1 cellular context compared by ENCODE assay signal in the genomic region with DNA sequence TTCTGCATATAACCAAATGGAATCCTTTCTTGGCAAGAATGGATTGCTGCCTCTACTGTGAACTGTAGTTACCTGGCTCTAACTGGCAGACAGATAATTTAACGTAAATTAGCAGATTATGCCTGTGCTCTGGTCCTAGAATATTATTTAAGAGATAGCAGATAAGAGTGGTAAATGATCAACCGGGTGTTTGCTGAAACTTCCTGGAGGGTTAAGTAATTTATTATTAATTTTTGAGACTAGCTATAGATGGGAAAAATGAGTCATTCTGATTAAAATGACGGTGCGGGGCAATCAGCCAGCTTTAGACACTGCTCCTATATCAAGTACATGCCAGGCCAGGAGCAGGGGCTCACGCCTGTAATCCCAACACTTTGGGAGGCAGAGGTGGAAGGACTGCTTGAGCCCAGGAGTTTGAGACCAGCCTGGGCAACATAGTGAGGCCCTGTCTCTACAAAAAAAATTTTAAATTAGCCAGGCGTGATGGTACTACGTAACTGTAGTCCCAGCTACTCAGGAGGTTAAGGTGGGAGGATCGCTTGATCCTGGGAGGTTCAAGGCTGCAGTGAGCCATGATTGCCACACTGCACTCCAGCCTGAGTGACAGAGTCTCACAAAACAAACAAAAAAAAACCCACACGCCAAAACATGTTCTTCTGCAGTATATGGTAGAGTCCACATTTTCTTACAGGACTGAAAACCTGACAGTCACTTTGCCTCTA.
TF ChIP-seq lines count a peak whose summit lies in the region.

No MANE protein-coding gene starts in this region.

TF ChIP-seq in HepG2, 621 proteins besides CTCF, POLR2A, EP300 and RAD21 (continued from another document and continues in another):
- TF ChIP-seq, protein P1, sequence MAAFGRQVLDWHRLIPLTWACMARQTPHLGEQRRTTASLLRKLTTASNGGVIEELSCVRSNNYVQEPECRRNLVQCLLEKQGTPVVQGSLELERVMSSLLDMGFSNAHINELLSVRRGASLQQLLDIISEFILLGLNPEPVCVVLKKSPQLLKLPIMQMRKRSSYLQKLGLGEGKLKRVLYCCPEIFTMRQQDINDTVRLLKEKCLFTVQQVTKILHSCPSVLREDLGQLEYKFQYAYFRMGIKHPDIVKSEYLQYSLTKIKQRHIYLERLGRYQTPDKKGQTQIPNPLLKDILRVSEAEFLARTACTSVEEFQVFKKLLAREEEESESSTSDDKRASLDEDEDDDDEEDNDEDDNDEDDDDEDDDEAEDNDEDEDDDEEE (CRISPR knock-in tag; IDR thresholded peaks at IDR 0.05), result no peak
- TF ChIP-seq HOXD1 (CRISPR knock-in tag; IDR thresholded peaks at IDR 0.05) (peak; percentile 67; the same call in 1 of the 2 replicates), ESRRA (CRISPR knock-in tag; IDR thresholded peaks at IDR 0.05; ENCODE audit: low read depth) (peak; percentile 26; the same call in 1 of the 2 replicates), ELF3 (CRISPR knock-in tag; IDR thresholded peaks at IDR 0.05) (peak; percentile 56), MAFK (conservative IDR thresholded peaks at IDR 0.05 in 1 of 2, IDR thresholded peaks at IDR 0.05 in 1 of 2; ENCODE audit: low read length in 2 of 2) (no peak; a peak in 1 of 4 replicates), SSRP1 (CRISPR knock-in tag; IDR thresholded peaks at IDR 0.05) (0 out of 2 replicates have a peak, but pooled peaks have one; percentile 46), BRCA1 (CRISPR knock-in tag; IDR thresholded peaks at IDR 0.05) (0 out of 2 replicates have a peak, but pooled peaks have one; percentile 67), ZNF75D (CRISPR knock-in tag; IDR thresholded peaks at IDR 0.05; ENCODE audit: borderline replicate concordance) (no peak), HNRNPK (IDR thresholded peaks at IDR 0.05; ENCODE audit: low read depth, low read length, poor library complexity, severe bottlenecking) (no peak), LCORL (IDR thresholded peaks at IDR 0.05) (0 out of 2 replicates have a peak, but pooled peaks have one; percentile 9), LCORL (CRISPR knock-in tag; IDR thresholded peaks at IDR 0.05) (peak; percentile 93), ZNF207 (IDR thresholded peaks at IDR 0.05; ENCODE audit: borderline replicate concordance) (no peak), ZMAT3 (CRISPR knock-in tag; conservative IDR thresholded peaks at IDR 0.05) (peak; percentile 20; the same call in 1 of the 2 replicates), PRPF4 (IDR thresholded peaks at IDR 0.05; ENCODE audit: low read depth, low read length, poor library complexity, severe bottlenecking) (no peak), ETV5 (CRISPR knock-in tag; IDR thresholded peaks at IDR 0.05; ENCODE audit: borderline replicate concordance) (peak; percentile 73; the same call in 1 of the 2 replicates), THAP11 (CRISPR knock-in tag; IDR thresholded peaks at IDR 0.05) (peak; percentile 80), MAFG (CRISPR knock-in tag; IDR thresholded peaks at IDR 0.05) (no peak), RBM39 (IDR thresholded peaks at IDR 0.05; ENCODE audit: low read depth, low read length, poor library complexity, severe bottlenecking) (no peak)
- TF ChIP-seq, protein P2, sequence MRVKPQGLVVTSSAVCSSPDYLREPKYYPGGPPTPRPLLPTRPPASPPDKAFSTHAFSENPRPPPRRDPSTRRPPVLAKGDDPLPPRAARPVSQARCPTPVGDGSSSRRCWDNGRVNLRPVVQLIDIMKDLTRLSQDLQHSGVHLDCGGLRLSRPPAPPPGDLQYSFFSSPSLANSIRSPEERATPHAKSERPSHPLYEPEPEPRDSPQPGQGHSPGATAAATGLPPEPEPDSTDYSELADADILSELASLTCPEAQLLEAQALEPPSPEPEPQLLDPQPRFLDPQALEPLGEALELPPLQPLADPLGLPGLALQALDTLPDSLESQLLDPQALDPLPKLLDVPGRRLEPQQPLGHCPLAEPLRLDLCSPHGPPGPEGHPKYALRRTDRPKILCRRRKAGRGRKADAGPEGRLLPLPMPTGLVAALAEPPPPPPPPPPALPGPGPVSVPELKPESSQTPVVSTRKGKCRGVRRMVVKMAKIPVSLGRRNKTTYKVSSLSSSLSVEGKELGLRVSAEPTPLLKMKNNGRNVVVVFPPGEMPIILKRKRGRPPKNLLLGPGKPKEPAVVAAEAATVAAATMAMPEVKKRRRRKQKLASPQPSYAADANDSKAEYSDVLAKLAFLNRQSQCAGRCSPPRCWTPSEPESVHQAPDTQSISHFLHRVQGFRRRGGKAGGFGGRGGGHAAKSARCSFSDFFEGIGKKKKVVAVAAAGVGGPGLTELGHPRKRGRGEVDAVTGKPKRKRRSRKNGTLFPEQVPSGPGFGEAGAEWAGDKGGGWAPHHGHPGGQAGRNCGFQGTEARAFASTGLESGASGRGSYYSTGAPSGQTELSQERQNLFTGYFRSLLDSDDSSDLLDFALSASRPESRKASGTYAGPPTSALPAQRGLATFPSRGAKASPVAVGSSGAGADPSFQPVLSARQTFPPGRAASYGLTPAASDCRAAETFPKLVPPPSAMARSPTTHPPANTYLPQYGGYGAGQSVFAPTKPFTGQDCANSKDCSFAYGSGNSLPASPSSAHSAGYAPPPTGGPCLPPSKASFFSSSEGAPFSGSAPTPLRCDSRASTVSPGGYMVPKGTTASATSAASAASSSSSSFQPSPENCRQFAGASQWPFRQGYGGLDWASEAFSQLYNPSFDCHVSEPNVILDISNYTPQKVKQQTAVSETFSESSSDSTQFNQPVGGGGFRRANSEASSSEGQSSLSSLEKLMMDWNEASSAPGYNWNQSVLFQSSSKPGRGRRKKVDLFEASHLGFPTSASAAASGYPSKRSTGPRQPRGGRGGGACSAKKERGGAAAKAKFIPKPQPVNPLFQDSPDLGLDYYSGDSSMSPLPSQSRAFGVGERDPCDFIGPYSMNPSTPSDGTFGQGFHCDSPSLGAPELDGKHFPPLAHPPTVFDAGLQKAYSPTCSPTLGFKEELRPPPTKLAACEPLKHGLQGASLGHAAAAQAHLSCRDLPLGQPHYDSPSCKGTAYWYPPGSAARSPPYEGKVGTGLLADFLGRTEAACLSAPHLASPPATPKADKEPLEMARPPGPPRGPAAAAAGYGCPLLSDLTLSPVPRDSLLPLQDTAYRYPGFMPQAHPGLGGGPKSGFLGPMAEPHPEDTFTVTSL (CRISPR knock-in tag; IDR thresholded peaks at IDR 0.05; ENCODE audit: borderline replicate concordance), result peak; percentile 91; the same call in 1 of the 2 replicates
- TF ChIP-seq, protein P3, sequence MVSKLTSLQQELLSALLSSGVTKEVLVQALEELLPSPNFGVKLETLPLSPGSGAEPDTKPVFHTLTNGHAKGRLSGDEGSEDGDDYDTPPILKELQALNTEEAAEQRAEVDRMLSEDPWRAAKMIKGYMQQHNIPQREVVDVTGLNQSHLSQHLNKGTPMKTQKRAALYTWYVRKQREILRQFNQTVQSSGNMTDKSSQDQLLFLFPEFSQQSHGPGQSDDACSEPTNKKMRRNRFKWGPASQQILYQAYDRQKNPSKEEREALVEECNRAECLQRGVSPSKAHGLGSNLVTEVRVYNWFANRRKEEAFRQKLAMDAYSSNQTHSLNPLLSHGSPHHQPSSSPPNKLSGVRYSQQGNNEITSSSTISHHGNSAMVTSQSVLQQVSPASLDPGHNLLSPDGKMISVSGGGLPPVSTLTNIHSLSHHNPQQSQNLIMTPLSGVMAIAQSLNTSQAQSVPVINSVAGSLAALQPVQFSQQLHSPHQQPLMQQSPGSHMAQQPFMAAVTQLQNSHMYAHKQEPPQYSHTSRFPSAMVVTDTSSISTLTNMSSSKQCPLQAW (CRISPR knock-in tag; IDR thresholded peaks at IDR 0.05), result peak; percentile 80
- TF ChIP-seq, protein P4, sequence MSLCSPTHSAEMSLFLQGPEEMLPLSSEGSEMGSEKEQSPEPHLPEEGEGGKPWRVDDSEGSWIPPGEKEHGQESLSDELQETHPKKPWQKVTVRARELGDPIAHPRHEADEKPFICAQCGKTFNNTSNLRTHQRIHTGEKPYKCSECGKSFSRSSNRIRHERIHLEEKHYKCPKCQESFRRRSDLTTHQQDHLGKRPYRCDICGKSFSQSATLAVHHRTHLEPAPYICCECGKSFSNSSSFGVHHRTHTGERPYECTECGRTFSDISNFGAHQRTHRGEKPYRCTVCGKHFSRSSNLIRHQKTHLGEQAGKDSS (CRISPR knock-in tag; IDR thresholded peaks at IDR 0.05; ENCODE audit: borderline replicate concordance, low read depth), result peak; percentile 20; the same call in 1 of the 2 replicates
- TF ChIP-seq, protein P5, sequence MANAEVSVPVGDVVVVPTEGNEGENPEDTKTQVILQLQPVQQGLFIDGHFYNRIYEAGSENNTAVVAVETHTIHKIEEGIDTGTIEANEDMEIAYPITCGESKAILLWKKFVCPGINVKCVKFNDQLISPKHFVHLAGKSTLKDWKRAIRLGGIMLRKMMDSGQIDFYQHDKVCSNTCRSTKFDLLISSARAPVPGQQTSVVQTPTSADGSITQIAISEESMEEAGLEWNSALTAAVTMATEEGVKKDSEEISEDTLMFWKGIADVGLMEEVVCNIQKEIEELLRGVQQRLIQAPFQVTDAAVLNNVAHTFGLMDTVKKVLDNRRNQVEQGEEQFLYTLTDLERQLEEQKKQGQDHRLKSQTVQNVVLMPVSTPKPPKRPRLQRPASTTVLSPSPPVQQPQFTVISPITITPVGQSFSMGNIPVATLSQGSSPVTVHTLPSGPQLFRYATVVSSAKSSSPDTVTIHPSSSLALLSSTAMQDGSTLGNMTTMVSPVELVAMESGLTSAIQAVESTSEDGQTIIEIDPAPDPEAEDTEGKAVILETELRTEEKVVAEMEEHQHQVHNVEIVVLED (CRISPR knock-in tag; IDR thresholded peaks at IDR 0.05; ENCODE audit: borderline replicate concordance), result peak; percentile 41; the same call in 1 of the 2 replicates
- TF ChIP-seq, protein P6, sequence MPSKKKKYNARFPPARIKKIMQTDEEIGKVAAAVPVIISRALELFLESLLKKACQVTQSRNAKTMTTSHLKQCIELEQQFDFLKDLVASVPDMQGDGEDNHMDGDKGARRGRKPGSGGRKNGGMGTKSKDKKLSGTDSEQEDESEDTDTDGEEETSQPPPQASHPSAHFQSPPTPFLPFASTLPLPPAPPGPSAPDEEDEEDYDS (CRISPR knock-in tag; IDR thresholded peaks at IDR 0.05), result peak; percentile 59; the same call in 1 of the 2 replicates
- TF ChIP-seq, protein P7, sequence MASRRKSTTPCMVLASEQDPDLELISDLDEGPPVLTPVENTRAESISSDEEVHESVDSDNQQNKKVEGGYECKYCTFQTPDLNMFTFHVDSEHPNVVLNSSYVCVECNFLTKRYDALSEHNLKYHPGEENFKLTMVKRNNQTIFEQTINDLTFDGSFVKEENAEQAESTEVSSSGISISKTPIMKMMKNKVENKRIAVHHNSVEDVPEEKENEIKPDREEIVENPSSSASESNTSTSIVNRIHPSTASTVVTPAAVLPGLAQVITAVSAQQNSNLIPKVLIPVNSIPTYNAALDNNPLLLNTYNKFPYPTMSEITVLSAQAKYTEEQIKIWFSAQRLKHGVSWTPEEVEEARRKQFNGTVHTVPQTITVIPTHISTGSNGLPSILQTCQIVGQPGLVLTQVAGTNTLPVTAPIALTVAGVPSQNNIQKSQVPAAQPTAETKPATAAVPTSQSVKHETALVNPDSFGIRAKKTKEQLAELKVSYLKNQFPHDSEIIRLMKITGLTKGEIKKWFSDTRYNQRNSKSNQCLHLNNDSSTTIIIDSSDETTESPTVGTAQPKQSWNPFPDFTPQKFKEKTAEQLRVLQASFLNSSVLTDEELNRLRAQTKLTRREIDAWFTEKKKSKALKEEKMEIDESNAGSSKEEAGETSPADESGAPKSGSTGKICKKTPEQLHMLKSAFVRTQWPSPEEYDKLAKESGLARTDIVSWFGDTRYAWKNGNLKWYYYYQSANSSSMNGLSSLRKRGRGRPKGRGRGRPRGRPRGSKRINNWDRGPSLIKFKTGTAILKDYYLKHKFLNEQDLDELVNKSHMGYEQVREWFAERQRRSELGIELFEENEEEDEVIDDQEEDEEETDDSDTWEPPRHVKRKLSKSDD (CRISPR knock-in tag; IDR thresholded peaks at IDR 0.05; ENCODE audit: low read depth), result peak; percentile 82; the same call in 1 of the 2 replicates
- TF ChIP-seq, protein P8, sequence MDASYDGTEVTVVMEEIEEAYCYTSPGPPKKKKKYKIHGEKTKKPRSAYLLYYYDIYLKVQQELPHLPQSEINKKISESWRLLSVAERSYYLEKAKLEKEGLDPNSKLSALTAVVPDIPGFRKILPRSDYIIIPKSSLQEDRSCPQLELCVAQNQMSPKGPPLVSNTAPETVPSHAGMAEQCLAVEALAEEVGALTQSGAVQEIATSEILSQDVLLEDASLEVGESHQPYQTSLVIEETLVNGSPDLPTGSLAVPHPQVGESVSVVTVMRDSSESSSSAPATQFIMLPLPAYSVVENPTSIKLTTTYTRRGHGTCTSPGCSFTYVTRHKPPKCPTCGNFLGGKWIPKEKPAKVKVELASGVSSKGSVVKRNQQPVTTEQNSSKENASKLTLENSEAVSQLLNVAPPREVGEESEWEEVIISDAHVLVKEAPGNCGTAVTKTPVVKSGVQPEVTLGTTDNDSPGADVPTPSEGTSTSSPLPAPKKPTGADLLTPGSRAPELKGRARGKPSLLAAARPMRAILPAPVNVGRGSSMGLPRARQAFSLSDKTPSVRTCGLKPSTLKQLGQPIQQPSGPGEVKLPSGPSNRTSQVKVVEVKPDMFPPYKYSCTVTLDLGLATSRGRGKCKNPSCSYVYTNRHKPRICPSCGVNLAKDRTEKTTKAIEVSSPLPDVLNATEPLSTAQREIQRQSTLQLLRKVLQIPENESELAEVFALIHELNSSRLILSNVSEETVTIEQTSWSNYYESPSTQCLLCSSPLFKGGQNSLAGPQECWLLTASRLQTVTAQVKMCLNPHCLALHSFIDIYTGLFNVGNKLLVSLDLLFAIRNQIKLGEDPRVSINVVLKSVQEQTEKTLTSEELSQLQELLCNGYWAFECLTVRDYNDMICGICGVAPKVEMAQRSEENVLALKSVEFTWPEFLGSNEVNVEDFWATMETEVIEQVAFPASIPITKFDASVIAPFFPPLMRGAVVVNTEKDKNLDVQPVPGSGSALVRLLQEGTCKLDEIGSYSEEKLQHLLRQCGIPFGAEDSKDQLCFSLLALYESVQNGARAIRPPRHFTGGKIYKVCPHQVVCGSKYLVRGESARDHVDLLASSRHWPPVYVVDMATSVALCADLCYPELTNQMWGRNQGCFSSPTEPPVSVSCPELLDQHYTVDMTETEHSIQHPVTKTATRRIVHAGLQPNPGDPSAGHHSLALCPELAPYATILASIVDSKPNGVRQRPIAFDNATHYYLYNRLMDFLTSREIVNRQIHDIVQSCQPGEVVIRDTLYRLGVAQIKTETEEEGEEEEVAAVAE (CRISPR knock-in tag; IDR thresholded peaks at IDR 0.05; ENCODE audit: borderline replicate concordance), result 0 out of 2 replicates have a peak, but pooled peaks have one; percentile 49
- TF ChIP-seq, protein P9, sequence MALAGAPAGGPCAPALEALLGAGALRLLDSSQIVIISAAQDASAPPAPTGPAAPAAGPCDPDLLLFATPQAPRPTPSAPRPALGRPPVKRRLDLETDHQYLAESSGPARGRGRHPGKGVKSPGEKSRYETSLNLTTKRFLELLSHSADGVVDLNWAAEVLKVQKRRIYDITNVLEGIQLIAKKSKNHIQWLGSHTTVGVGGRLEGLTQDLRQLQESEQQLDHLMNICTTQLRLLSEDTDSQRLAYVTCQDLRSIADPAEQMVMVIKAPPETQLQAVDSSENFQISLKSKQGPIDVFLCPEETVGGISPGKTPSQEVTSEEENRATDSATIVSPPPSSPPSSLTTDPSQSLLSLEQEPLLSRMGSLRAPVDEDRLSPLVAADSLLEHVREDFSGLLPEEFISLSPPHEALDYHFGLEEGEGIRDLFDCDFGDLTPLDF (CRISPR knock-in tag; IDR thresholded peaks at IDR 0.05), result no peak
